9 cellular contexts compared by ENCODE assay signal in the genomic region with DNA sequence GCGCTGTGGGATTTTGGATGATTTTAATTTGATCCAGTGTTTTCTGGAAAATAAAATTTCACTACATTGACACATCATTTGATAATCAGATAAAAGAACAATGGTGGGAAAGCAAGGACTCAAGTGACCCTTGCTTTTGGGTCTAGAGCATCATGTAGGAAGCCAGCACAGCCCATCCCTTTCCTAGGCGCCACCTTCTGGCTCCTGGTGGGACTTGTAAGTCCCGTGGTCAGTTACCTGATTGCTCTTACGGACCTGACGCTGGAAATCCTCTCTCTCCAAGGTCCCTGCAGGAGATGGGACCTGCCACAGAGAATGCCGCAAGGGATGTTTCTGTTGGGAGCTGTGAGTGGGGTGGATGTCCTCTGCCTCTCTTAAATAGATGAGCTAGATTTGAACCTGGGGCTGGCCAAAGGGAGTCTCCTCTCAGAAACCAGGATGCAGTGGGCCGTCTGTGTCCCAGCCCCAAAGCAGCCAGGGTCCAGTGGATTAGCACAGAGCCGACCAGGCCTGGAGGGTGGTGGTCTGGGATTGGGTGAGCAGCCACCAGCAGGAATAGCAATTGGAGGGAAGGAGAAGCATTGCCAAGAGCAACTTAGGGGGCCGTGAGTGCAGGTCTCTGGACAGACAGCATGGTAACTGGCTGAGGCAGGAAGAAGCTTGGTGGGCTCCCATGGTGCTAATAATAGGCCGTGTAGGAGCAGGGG. TPM values are rescaled to one million over a fixed set of nuclear protein-coding genes. Genes with fewer than 3 reads are reported as not detected.
DNase-seq lines count a peak whose midpoint lies in the region; ATAC-seq lines count a peak whose summit lies in the region.
"Had no signal": no experiment of that assay in that cellular context is flagged by ENCODE, and none has a peak within 500 bp of the region (broad histone marks: within the 10 kb centered on the region; RNA-seq: fewer than 3 reads in every experiment).

No MANE protein-coding gene starts in this region.

- 51% methylated on average over 10 of the region's 10 CpGs for WGBS in right cardiac atrium

- intact Hi-C loops in right cardiac atrium (cut with DNase I), result no loop called here

- H3K4me3 ChIP-seq in right cardiac atrium (ENCODE audit: low read length), result no peak overlapping the region
- H3K4me3 ChIP-seq: SK-N-MC had no signal

- ATAC-seq in right cardiac atrium (no peak), GM21737 (IDR thresholded peaks at IDR 0.05; ENCODE audit: unreplicated experiment) (no peak)

- no peaks in the 10 kb centered on the region for H3K9me3 ChIP-seq in right cardiac atrium (ENCODE audit: control insufficient read depth, low read length)

- H3K27me3 ChIP-seq in right cardiac atrium (ENCODE audit: control insufficient read depth, insufficient read depth), result no peaks in the 10 kb centered on the region

- peaks cover 54% of the 10 kb centered on the region for H3K4me1 ChIP-seq in right cardiac atrium (ENCODE audit: control insufficient read depth, insufficient read depth, low read length)

- H3K27ac ChIP-seq in right cardiac atrium (ENCODE audit: low read length), result peak overlapping the region; percentile 56
- H3K27ac ChIP-seq: SK-N-MC had no signal

- DNase-seq in stimulated activated CD4-positive, alpha-beta T cell treated with anti-CD3 and anti-CD28 coated beads, Interleukin-15, amount 100 ng/mL, for 24 hours, result peak; percentile 31
- no peak for DNase-seq in stimulated activated CD4-positive, alpha-beta T cell treated with anti-CD3 and anti-CD28 coated beads, Interleukin-2, amount 100 ng/mL, for 48 hours
- DNase-seq in RKO (ENCODE audit: low spot score) (peak; percentile 32), right cardiac atrium (no peak), activated gamma-delta T cell treated with Interleukin-2 at 50 U/mL for 16 hours (no peak), pons (ENCODE audit: low spot score) (no peak), middle frontal gyrus (ENCODE audit: extremely low spot score, low spot score) (no peak)

RNA-seq across cellular contexts. Expression of gene TIMP3, which starts 21.7 kb away (rescaled TPM):
- 100 to 1,000 TPM; 488 to 893 (median 598) TPM for total RNA-seq in right cardiac atrium
- polyA plus RNA-seq in right cardiac atrium, result 412 TPM

Comparison
In these comparisons a context has a peak if more than half of its experiments do, and no peak if none do; other contexts are left out.
1. DNase-seq: peak in stimulated activated CD4-positive, alpha-beta T cell treated with anti-CD3 and anti-CD28 coated beads, Interleukin-15, amount 100 ng/mL, for 24 hours (single experiment) and RKO (single experiment); none in stimulated activated CD4-positive, alpha-beta T cell treated with anti-CD3 and anti-CD28 coated beads, Interleukin-2, amount 100 ng/mL, for 48 hours (0 of 2), right cardiac atrium (0 of 3), activated gamma-delta T cell treated with Interleukin-2 at 50 U/mL for 16 hours (single experiment), pons (single experiment) and middle frontal gyrus (single experiment).